Comparison of ENCODE assay signal across 29 cellular contexts in the genomic region with DNA sequence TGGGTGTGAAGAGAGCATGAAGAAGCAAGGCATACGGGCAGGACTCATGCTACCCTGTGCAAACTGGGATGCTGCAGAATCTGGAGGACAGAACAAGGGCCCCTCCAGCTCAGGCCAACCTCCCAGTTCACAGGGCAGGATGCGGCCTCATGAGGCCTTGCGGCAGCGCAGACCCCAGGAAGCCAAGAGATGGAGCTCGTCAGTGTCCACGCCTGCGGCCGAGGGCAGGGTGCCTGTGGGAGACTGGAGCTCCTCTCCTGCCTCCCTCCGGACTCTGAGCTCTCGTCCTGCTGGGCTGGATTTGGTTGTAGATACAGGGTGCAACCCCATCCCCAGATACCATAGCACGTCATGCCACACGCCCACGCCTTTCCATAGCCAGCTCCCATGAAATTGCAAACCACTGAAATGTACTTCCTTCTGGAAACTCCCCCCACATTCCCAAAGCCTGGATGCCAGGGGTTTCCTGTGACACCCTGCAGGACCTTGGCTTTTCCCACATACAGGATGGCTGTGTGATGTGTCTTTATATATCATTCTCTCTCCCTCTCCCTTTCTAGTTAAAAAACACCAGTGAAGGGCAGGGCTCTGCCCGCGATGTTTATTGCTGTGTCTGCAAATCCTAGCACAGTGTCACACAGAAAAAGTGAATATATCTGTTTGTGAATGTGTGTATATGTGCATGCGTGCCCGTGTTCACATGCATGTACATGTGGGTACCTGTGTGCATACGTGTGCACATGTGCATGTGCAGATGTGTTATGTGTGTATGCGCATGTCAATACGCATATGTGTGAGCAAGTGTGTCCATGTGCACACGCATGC. TPM values are rescaled to one million over a fixed set of nuclear protein-coding genes. Genes with fewer than 3 reads are reported as not detected.
A peak's percentile ranks its signal among the peaks of the same experiment; 100 is the strongest.
DNase-seq lines count a peak whose midpoint lies in the region; ATAC-seq, FAIRE-seq and TF ChIP-seq lines count a peak whose summit lies in the region.
"Had no signal": no experiment of that assay in that cellular context is flagged by ENCODE, and none has a peak within 500 bp of the region (broad histone marks: within the 10 kb centered on the region; RNA-seq: fewer than 3 reads in every experiment).

No MANE protein-coding gene starts in this region.

- no peak overlapping the region for H3K4me2 ChIP-seq in HepG2 (ENCODE audit: low read depth, low read length)
- H3K4me2 ChIP-seq in H1 (ENCODE audit: insufficient read depth in 1 of 2, low read depth in 2 of 2, low read length in 2 of 2) = no peak overlapping the region

- no peak overlapping the region for H4K8ac ChIP-seq in H1 (ENCODE audit: extremely low read depth, insufficient read depth, low read length)

- H2AK5ac ChIP-seq in H1 (ENCODE audit: low read depth, low read length) = no peak overlapping the region

- H2BK15ac ChIP-seq in H1 (ENCODE audit: low read length) = no peak overlapping the region

- H3K36me3 ChIP-seq in HepG2 (replicated peaks in 1 of 2; ENCODE audit: control insufficient read depth in 1 of 2, insufficient read depth in 2 of 2, low read length in 2 of 2) (no peaks in the 10 kb centered on the region), right lobe of liver (no peaks in the 10 kb centered on the region), H1 (ENCODE audit: control insufficient read depth in 2 of 4, insufficient read depth in 4 of 4, low read length in 3 of 4) (no peaks in the 10 kb centered on the region)
- H3K36me3 ChIP-seq: pancreas, suprapubic skin had no signal

- H2BK12ac ChIP-seq in H1 (ENCODE audit: low read depth, low read length) = no peak overlapping the region; the same call in 1 of the 2 replicates

- POLR2A ChIA-PET in HepG2 (lab: Yijun Ruan, JAX) = no interaction called here
- POLR2A ChIA-PET in H1 (lab: Charles Lee; ENCODE audit: partially characterized antibody) = interaction anchor here (0.6 to 0.9 kb wide), 3 partner anchors 10 to 69 kb away, joined by 3 to 4 read pairs (median 3); no protein-coding TSS in a partner anchor

- no TSS peak for BruUV-seq in HepG2 (replicated peaks; lab: Mats Ljungman, UMichigan)

- peak overlapping the region; percentile 92 for H3K23ac ChIP-seq in H1 (ENCODE audit: insufficient read length)

- H3K4me1 ChIP-seq in HepG2 (ENCODE audit: insufficient read depth, low read length) = no peaks in the 10 kb centered on the region
- no peaks in the 10 kb centered on the region for H3K4me1 ChIP-seq in right lobe of liver
- no peaks in the 10 kb centered on the region for H3K4me1 ChIP-seq in H1 (replicated peaks in 1 of 4; ENCODE audit: control insufficient read depth in 3 of 4, insufficient read depth in 4 of 4, low read length in 3 of 4)
- H3K4me1 ChIP-seq: pancreas, suprapubic skin had no signal

- H4K5ac ChIP-seq in H1 (ENCODE audit: insufficient read length, low read depth, low read length) = no peak overlapping the region

- H2BK120ac ChIP-seq in H1 (replicated peaks; ENCODE audit: low read depth, low read length) = no peak overlapping the region

- TF ChIP-seq POLR2A in HepG2 (IDR thresholded peaks at IDR 0.05; ENCODE audit: insufficient read depth in 1 of 2, low read depth in 2 of 2, low read length in 2 of 2) (no peak), right lobe of liver (IDR thresholded peaks at IDR 0.05) (no peak), H1 (IDR thresholded peaks at IDR 0.05; ENCODE audit: control extremely low read depth in 1 of 2, low read depth in 2 of 2, low read length in 2 of 2) (no peak)

- H3K4me3 ChIP-seq in HepG2 (replicated peaks in 1 of 3; ENCODE audit: insufficient read depth in 1 of 3, low read depth in 2 of 3, low read length in 3 of 3) (no peak overlapping the region), right lobe of liver (no peak overlapping the region), H1 (ENCODE audit: extremely low read depth in 1 of 4, insufficient read depth in 2 of 4, low read depth in 3 of 4, low read length in 4 of 4) (no peak overlapping the region)
- H3K4me3 ChIP-seq: lung, mucosa of descending colon, pancreas, suprapubic skin had no signal

- H3K14ac ChIP-seq in H1 (ENCODE audit: insufficient read length) = no peak overlapping the region

- H3K79me1 ChIP-seq in H1 (ENCODE audit: low read depth, low read length) = no peaks in the 10 kb centered on the region; the same call in 1 of the 2 replicates

- H3K27me3 ChIP-seq in HepG2 (ENCODE audit: control insufficient read depth in 1 of 2, insufficient read depth in 2 of 2, low read length in 2 of 2) (no peaks in the 10 kb centered on the region; a peak in 1 of 5 replicates), right lobe of liver (no peaks in the 10 kb centered on the region), H1 (replicated peaks in 1 of 4; ENCODE audit: control insufficient read depth in 3 of 4, extremely low read depth in 1 of 4, insufficient read depth in 3 of 4, low read length in 3 of 4) (peaks cover 0 to 4% (median 0%) of the 10 kb centered on the region in 4 experiments; a peak in 2 of 7 replicates)
- H3K27me3 ChIP-seq: pancreas had no signal

- in situ Hi-C loops in HepG2 (cut with HindIII; ENCODE audit: extremely low pct_ligation_motif_present, low pct_unique_long_range_greater_than_20kb) = no loop called here

- H3K56ac ChIP-seq in H1 (replicated peaks; ENCODE audit: insufficient read length, low read depth, low read length) = no peak overlapping the region

- H4K20me1 ChIP-seq in HepG2 (ENCODE audit: insufficient read depth, low read length) (no peaks in the 10 kb centered on the region), H1 (replicated peaks in 1 of 2; ENCODE audit: control insufficient read depth in 1 of 2, insufficient read depth in 2 of 2, low read length in 2 of 2) (no peaks in the 10 kb centered on the region)

- no peak for FAIRE-seq in HepG2 (lab: Jason Lieb, UNC)
- no peak for FAIRE-seq in H1 (lab: Jason Lieb, UNC)
- FAIRE-seq: keratinocyte, pancreas had no signal

- ATAC-seq in HepG2 (no peak; the same call in 2 of the 3 replicates), right lobe of liver (no peak), HG02870 (IDR thresholded peaks at IDR 0.05; ENCODE audit: unreplicated experiment) (no peak), sciatic nerve (no peak)
- ATAC-seq: activated CD4-positive, alpha-beta T cell treated with anti-CD3 and anti-CD28 coated beads for 36 hours; mucosa of descending colon; SK-N-SH treated with all-trans-retinoic acid at 6 μM for 48 hours; stimulated activated effector memory CD8-positive, alpha-beta T cell treated with anti-CD3 and anti-CD28 coated beads, Interleukin-12 subunit alpha, Interleukin-12 subunit beta, amount 100 ng/mL, for 72 hours had no signal

- no peak overlapping the region for H3K9ac ChIP-seq in HepG2 (ENCODE audit: insufficient read depth, low read depth, low read length)
- H3K9ac ChIP-seq in H1 (replicated peaks in 1 of 4; ENCODE audit: extremely low read depth in 1 of 4, low read depth in 3 of 4, low read length in 3 of 4) = no peak overlapping the region

- H4K91ac ChIP-seq in H1 (replicated peaks; ENCODE audit: insufficient read length, low read length) = no peak overlapping the region

- H3K79me2 ChIP-seq in HepG2 (ENCODE audit: insufficient read depth, low read length) = no peaks in the 10 kb centered on the region
- no peaks in the 10 kb centered on the region for H3K79me2 ChIP-seq in H1 (ENCODE audit: control insufficient read depth in 1 of 2, insufficient read depth in 2 of 2, low read length in 2 of 2)

- H2AFZ ChIP-seq in HepG2 (ENCODE audit: low read length) = no peak overlapping the region
- no peak overlapping the region for H2AFZ ChIP-seq in H1 (ENCODE audit: low read length)

- H2BK5ac ChIP-seq in H1 (ENCODE audit: low read depth, low read length) = no peak overlapping the region

- no peak overlapping the region for H2BK20ac ChIP-seq in H1 (ENCODE audit: low read length)

- CTCF ChIA-PET in HepG2 (lab: Yijun Ruan, JAX; ENCODE audit: low intra/inter-chr PET ratio, low total read pairs) (no interaction called here), H1 (lab: Charles Lee; ENCODE audit: partially characterized antibody) (no interaction called here)

- TF ChIP-seq CTCF in HepG2 (CRISPR knock-in tag; IDR thresholded peaks at IDR 0.05) = no peak
- no peak for TF ChIP-seq CTCF in right lobe of liver (IDR thresholded peaks at IDR 0.05)
- no peak for TF ChIP-seq CTCF in H1 (IDR thresholded peaks at IDR 0.05; ENCODE audit: control extremely low read depth in 1 of 3, insufficient read depth in 1 of 3, low read depth in 1 of 3, low read length in 3 of 3)

- no peak overlapping the region for H3K4ac ChIP-seq in H1 (replicated peaks; ENCODE audit: insufficient read length, low read depth, low read length)

- 51% methylated on average over 14 of the region's 21 CpGs for WGBS in HepG2 (ENCODE audit: low lambda C conversion rate)
- 70% methylated on average over 10 of the region's 21 CpGs for WGBS in right lobe of liver (ENCODE audit: insufficient coverage, low coverage, low lambda C conversion rate, missing lambda C conversion rate)
- WGBS in H1 (ENCODE audit: extremely low coverage in 1 of 2, insufficient coverage in 1 of 2, insufficient read length in 1 of 2, insufficient replicate concordance in 2 of 2, low coverage in 1 of 2, low lambda C conversion rate in 2 of 2, missing lambda C conversion rate in 1 of 2), 2 experiments = 94% methylated on average over 21 of the region's 21 CpGs; no CpG with 5 or more reads in 1 of the 2 experiments

- H3K27ac ChIP-seq in HepG2 (ENCODE audit: extremely low read length, insufficient read depth, low read length) (no peak overlapping the region), right lobe of liver (no peak overlapping the region), H1 (ENCODE audit: low read depth, low read length) (0 out of 2 replicates have a peak overlapping the region, but pooled peaks have one; percentile 24)
- H3K27ac ChIP-seq: 22Rv1, HL-60, pancreas, suprapubic skin had no signal

- no peak overlapping the region for H3K18ac ChIP-seq in H1 (ENCODE audit: extremely low read depth, low read length)

- no peaks in the 10 kb centered on the region; the same call in 1 of the 2 replicates for H3K23me2 ChIP-seq in H1 (ENCODE audit: low read depth, low read length)

- TF ChIP-seq RAD21 in HepG2 (CRISPR knock-in tag; IDR thresholded peaks at IDR 0.05) (no peak), H1 (IDR thresholded peaks at IDR 0.05 in 1 of 2, conservative IDR thresholded peaks at IDR 0.05 in 1 of 2; ENCODE audit: low read depth in 2 of 2, low read length in 2 of 2) (no peak)

- DNase-seq in HepG2 (ENCODE audit: low spot score) (no peak), right lobe of liver (no peak), H1 (ENCODE audit: low read depth in 1 of 2, low spot score in 2 of 2) (peak in 1 of 2 experiments; percentile 43), kidney glomerular epithelial cell (lab: John Stamatoyannopoulos, UW) (peak; percentile 58), Kasumi-1 (lab: John Stamatoyannopoulos, UW) (no peak), NCI-H1694 treated with DMSO at 0.1 percent for 48 hours (lab: John Stamatoyannopoulos, UW) (no peak), sciatic nerve (ENCODE audit: low spot score) (no peak)
- DNase-seq: activated CD4-positive, alpha-beta T cell treated with anti-CD3 and anti-CD28 coated beads for 36 hours; activated effector memory CD4-positive, alpha-beta T cell treated with Interleukin-2 at 50 U/mL for 16 hours; anterior cingulate cortex; caudate nucleus; CD8-positive, alpha-beta memory T cell; GDM1; mucosa of descending colon; NCI-H146; NCI-H446 treated with DMSO at 0.1 percent for 48 hours; NCI-H82; stimulated activated CD4-positive, alpha-beta T cell treated with anti-CD3 and anti-CD28 coated beads, Interleukin-12 subunit alpha, Interleukin-12 subunit beta, amount 100 ng/mL, for 4 hours; stimulated activated CD4-positive, alpha-beta T cell treated with anti-CD3 and anti-CD28 coated beads, Interleukin-4, amount 100 ng/mL, for 1 hour had no signal

- TF ChIP-seq EP300 in HepG2 (IDR thresholded peaks at IDR 0.05; ENCODE audit: low read depth in 2 of 2, low read length in 2 of 2) = no peak
- TF ChIP-seq EP300 in HepG2 (CRISPR knock-in tag; IDR thresholded peaks at IDR 0.05; ENCODE audit: borderline replicate concordance) = no peak
- no peak for TF ChIP-seq EP300 in H1 (IDR thresholded peaks at IDR 0.05; ENCODE audit: borderline replicate concordance in 1 of 2, low read depth in 2 of 2, low read length in 2 of 2)

- H3K9me3 ChIP-seq in HepG2 (ENCODE audit: low read length) = peaks cover 22% of the 10 kb centered on the region
- no peaks in the 10 kb centered on the region for H3K9me3 ChIP-seq in right lobe of liver
- no peaks in the 10 kb centered on the region for H3K9me3 ChIP-seq in H1 (ENCODE audit: insufficient read depth in 2 of 2, low read depth in 1 of 2, low read length in 1 of 2)
- H3K9me3 ChIP-seq: mucosa of descending colon, pancreas, suprapubic skin had no signal

- intact Hi-C loops in HepG2 (cut with micrococcal nuclease; ENCODE audit: unreplicated experiment) (no loop called here), right lobe of liver (cut with DNase I) (no loop called here), sciatic nerve (cut with DNase I) (no loop called here)

RNA-seq across cellular contexts. Expression of gene SNTG2, which starts 12.3 kb away (rescaled TPM):
- total RNA-seq in HepG2 (2016; rRNA removed; fragmentation: Illumina TruSeq; extraction: Trizol) (not detected in 2 replicates), right lobe of liver (not detected), sciatic nerve (4.4 TPM)
- total RNA-seq in HepG2 (2016; cell fraction: cytosol; rRNA removed; fragmentation: Illumina TruSeq; extraction: Trizol; ENCODE audit: low read depth) = not detected in 2 replicates
- not detected in 2 replicates for total RNA-seq in HepG2 (2016; cell fraction: insoluble cytoplasmic fraction; rRNA removed; fragmentation: Illumina TruSeq; extraction: Trizol)
- not detected in 2 replicates for total RNA-seq in HepG2 (2016; cell fraction: membrane; rRNA removed; fragmentation: Illumina TruSeq; extraction: Trizol)
- total RNA-seq in HepG2 (2016; cell fraction: nucleus; rRNA removed; fragmentation: Illumina TruSeq; extraction: Trizol) = not detected in 2 replicates
- polyA plus RNA-seq in HepG2 (2011; rRNA removed) (not detected in 2 replicates), H1 (2011; rRNA removed) (6.6 TPM in 2 replicates)
- not detected in 2 replicates for polyA plus RNA-seq in HepG2 (2011; cell fraction: cytosol; rRNA removed)
- not detected in 2 replicates for polyA plus RNA-seq in HepG2 (2011; cell fraction: nucleus; rRNA removed)
- not detected in 2 replicates for polyA plus RNA-seq in HepG2 (2012)
- not detected in 2 replicates for polyA plus RNA-seq in HepG2 (2016; cell fraction: cytosol; fragmentation: Illumina TruSeq; extraction: Trizol; ENCODE audit: low read depth)
- not detected in 2 replicates for polyA plus RNA-seq in HepG2 (2016; cell fraction: insoluble cytoplasmic fraction; fragmentation: Illumina TruSeq; extraction: Trizol; ENCODE audit: low read depth)
- not detected in 2 replicates for polyA plus RNA-seq in HepG2 (2016; cell fraction: membrane; fragmentation: Illumina TruSeq; extraction: Trizol; ENCODE audit: low read depth)
- polyA plus RNA-seq in HepG2 (2016; cell fraction: nucleus; fragmentation: Illumina TruSeq; extraction: Trizol; ENCODE audit: insufficient read depth, low read depth) = not detected in 2 replicates
- not detected in 2 replicates for polyA minus RNA-seq in HepG2 (2011; rRNA and poly(A)+ RNA removed; ENCODE audit: low replicate concordance)
- polyA minus RNA-seq in HepG2 (2011; cell fraction: cytosol; rRNA and poly(A)+ RNA removed) = not detected in 2 replicates
- not detected in 2 replicates for polyA minus RNA-seq in HepG2 (2011; cell fraction: nucleus; rRNA and poly(A)+ RNA removed)
- total RNA-seq in H1 (2021; fragmentation: NEBNext Ultra II Directional; extraction: Animal tissue kit (Norgen Biotek cat#: 25700)) = 14.3 and 18.1 TPM in 2 replicates
- 8.8 TPM for polyA plus RNA-seq in H1 (2011; cell fraction: cytosol; rRNA removed)
- polyA plus RNA-seq in H1 (2011; cell fraction: nucleus; rRNA removed) = 24.3 TPM
- polyA plus RNA-seq in H1 (2012, experiment 1 of 2) = 7.4 to 10.4 TPM (median 9.0 TPM) in 4 replicates
- polyA plus RNA-seq in H1 (2012, experiment 2 of 2) = 4.1 TPM
- 4.3 TPM for polyA plus RNA-seq in H1 (2013, experiment 1 of 2)
- 5.0 TPM for polyA plus RNA-seq in H1 (2013, experiment 2 of 2)
- polyA minus RNA-seq in H1 (2011; rRNA and poly(A)+ RNA removed) = 21.3 and 26.6 TPM in 2 replicates
- 17.2 TPM for polyA minus RNA-seq in H1 (2011; cell fraction: cytosol; rRNA and poly(A)+ RNA removed)
- polyA minus RNA-seq in H1 (2011; cell fraction: nucleus; rRNA and poly(A)+ RNA removed) = 62.8 TPM
- total RNA-seq: fibroblast of lung had no signal
- polyA plus RNA-seq: keratinocyte had no signal

Comparison
In these comparisons a context has a peak if more than half of its experiments do, and no peak if none do; other contexts are left out.
1. Of the 41 proteins assayed by ChIP-seq in both HepG2 and H1: peak only in HepG2: MAFK; only in H1: none; in both: none; in neither: 40.